ENCODE assay signal across 8 cellular contexts in the genomic region with DNA sequence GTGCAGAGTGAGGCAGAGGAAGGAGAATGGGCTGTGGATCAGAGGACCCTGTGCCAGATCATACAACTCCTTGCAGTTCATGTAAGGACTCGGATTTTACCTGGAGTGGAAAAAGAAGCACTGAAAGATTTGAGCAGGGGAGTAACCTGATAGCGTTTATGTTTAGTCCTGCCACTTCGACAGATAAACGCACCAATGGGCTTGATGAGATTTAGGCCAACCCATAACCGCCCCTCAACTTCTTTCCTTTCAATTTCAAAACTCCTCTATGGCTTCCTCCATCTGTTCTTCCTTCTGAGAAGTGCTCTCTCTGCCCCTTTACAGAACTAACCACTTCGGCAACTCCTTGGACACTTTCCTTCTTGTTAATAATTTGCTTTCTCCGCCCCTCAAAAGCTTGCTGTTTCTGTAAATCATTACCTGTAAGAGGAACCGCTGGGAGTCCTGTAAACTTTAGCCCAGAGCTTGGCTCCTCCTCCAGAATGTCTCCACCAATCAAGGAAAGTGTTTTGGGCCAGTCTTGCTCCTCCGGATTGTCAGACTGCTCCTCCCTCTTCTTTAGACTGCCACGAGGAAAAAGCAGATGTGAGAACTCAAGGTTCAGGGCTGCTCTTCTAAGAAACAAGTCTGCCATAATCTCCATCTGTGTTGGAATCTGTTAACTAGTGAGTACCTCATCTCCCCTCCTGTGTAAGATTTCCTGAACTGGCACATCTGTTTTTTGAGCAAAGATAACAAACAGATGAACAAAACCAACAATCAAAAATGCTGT. TPM values are rescaled to one million over a fixed set of nuclear protein-coding genes. Genes with fewer than 3 reads are reported as not detected.
DNase-seq lines count a peak whose midpoint lies in the region; ATAC-seq, FAIRE-seq and TF ChIP-seq lines count a peak whose summit lies in the region.

A gene with protein sequence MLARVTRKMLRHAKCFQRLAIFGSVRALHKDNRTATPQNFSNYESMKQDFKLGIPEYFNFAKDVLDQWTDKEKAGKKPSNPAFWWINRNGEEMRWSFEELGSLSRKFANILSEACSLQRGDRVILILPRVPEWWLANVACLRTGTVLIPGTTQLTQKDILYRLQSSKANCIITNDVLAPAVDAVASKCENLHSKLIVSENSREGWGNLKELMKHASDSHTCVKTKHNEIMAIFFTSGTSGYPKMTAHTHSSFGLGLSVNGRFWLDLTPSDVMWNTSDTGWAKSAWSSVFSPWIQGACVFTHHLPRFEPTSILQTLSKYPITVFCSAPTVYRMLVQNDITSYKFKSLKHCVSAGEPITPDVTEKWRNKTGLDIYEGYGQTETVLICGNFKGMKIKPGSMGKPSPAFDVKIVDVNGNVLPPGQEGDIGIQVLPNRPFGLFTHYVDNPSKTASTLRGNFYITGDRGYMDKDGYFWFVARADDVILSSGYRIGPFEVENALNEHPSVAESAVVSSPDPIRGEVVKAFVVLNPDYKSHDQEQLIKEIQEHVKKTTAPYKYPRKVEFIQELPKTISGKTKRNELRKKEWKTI (plus strand): TSS at position 554 of the 772 bp plus-strand sequence. CDS start 6,021 bp downstream, outside the sequence.

- peak; percentile 53 for FAIRE-seq in A204.1 (lab: Jason Lieb, UNC)

- H3K4me2 ChIP-seq in OCI-LY3 (ENCODE audit: low read length), result peak within 1 kb of the TSS; percentile 86
- H3K4me2 ChIP-seq in osteoblast (ENCODE audit: insufficient read depth, low read length), result peak within 1 kb of the TSS; percentile 73

- TF ChIP-seq CTCF in OCI-LY3 (IDR thresholded peaks at IDR 0.05; ENCODE audit: low read depth, low read length) (no peak), foreskin fibroblast (IDR thresholded peaks at IDR 0.05; ENCODE audit: low read depth, low read length) (no peak), osteoblast (IDR thresholded peaks at IDR 0.05; ENCODE audit: extremely low read depth, low read depth, low read length) (no peak)

- H4K20me1 ChIP-seq in OCI-LY3 (ENCODE audit: insufficient read depth, low read length), result no peaks in the 10 kb centered on the region
- H4K20me1 ChIP-seq in osteoblast (ENCODE audit: insufficient read depth, low read length), result no peaks in the 10 kb centered on the region

- H3K27ac ChIP-seq in OCI-LY3 (ENCODE audit: low read length) (peak within 1 kb of the TSS; percentile 83), osteoblast (ENCODE audit: low read depth, low read length) (no peak within 1 kb of the TSS)

- H3K36me3 ChIP-seq in OCI-LY3 (replicated peaks; ENCODE audit: low read depth, low read length), result no peaks in the 10 kb centered on the region
- H3K36me3 ChIP-seq in osteoblast (ENCODE audit: insufficient read depth, low read length), result no peaks in the 10 kb centered on the region

- no peaks in the 10 kb centered on the region for H3K79me2 ChIP-seq in OCI-LY3 (ENCODE audit: low read length)
- H3K79me2 ChIP-seq in osteoblast (ENCODE audit: insufficient read depth, low read length), result no peaks in the 10 kb centered on the region

- H3K27me3 ChIP-seq in OCI-LY3 (ENCODE audit: low read depth, low read length) (no peaks in the 10 kb centered on the region), osteoblast (ENCODE audit: insufficient read depth, low read length) (no peaks in the 10 kb centered on the region)

- peak within 1 kb of the TSS; percentile 71 for H3K4me3 ChIP-seq in OCI-LY3 (ENCODE audit: low read length)
- H3K4me3 ChIP-seq in foreskin fibroblast (ENCODE audit: low read depth in 1 of 2, low read length in 2 of 2), result peak within 1 kb of the TSS; percentile 49 to 73
- peak within 1 kb of the TSS; percentile 72 for H3K4me3 ChIP-seq in osteoblast (ENCODE audit: insufficient read depth, low read length)

- peak within 1 kb of the TSS; percentile 66 for H3K9ac ChIP-seq in OCI-LY3 (ENCODE audit: low read length)

- ATAC-seq in GM18867 (IDR thresholded peaks at IDR 0.05; ENCODE audit: unreplicated experiment) (peak; percentile 98), HG03060 (IDR thresholded peaks at IDR 0.05; ENCODE audit: low read depth, unreplicated experiment) (peak; percentile 78)

- H2AFZ ChIP-seq in OCI-LY3 (ENCODE audit: low read depth, low read length) (peak within 1 kb of the TSS; percentile 64), osteoblast (ENCODE audit: low read length) (peak within 1 kb of the TSS; percentile 90)

- DNase-seq in activated T-helper 1 cell treated with anti-CD3 and anti-CD28 coated beads, Interleukin-2, amount 50 U/mL, for 16 hours (ENCODE audit: low read depth in 1 of 2, low spot score in 1 of 2), result peak; percentile 12 to 33
- DNase-seq in foreskin fibroblast, result peak; percentile 55 to 84
- peak; percentile 73 for DNase-seq in osteoblast (ENCODE audit: insufficient read length, low spot score, missing footprints)
- peak; percentile 84 for DNase-seq in ureter (ENCODE audit: low spot score)

- H3K4me1 ChIP-seq in OCI-LY3 (ENCODE audit: low read length), result peaks cover 18% of the 10 kb centered on the region
- H3K4me1 ChIP-seq in osteoblast (ENCODE audit: insufficient read depth, low read length), result no peaks in the 10 kb centered on the region

- H3K9me3 ChIP-seq in OCI-LY3 (ENCODE audit: insufficient read depth, low read length) (no peaks in the 10 kb centered on the region), osteoblast (ENCODE audit: low read depth, low read length) (no peaks in the 10 kb centered on the region)

RNA-seq across cellular contexts. Expression of the gene that starts here (rescaled TPM):
- total RNA-seq in osteoblast (0.88 and 1.1 TPM in 2 replicates), ureter (30.6 TPM)

Comparison
In these comparisons a context has a peak if more than half of its experiments do, and no peak if none do; other contexts are left out.
1. RNA of the gene that starts here (total RNA-seq): 30.6 TPM in ureter (single experiment); 0.88 to 1.1 TPM in osteoblast; every median in the first group is over 10 times any median in the second.
2. DNase-seq: peak in every context shown above with its lines; median percentile 84 in ureter; 73 in osteoblast; 70 in foreskin fibroblast; 22 in activated T-helper 1 cell treated with anti-CD3 and anti-CD28 coated beads, Interleukin-2, amount 50 U/mL, for 16 hours.
3. Peak in every context shown above with its lines, with median percentiles within 50 percentile points of each other: H3K4me3 ChIP-seq.